26 cellular contexts compared by ENCODE assay signal in genomic region chr17:73302189-73302588, GRCh38. TPM values are rescaled to one million over a fixed set of nuclear protein-coding genes. Genes with fewer than 3 reads are reported as not detected.
DNase-seq lines count a peak whose midpoint lies in the region; TF ChIP-seq lines count a peak whose summit lies in the region.
"Had no signal": no experiment of that assay in that cellular context is flagged by ENCODE, and none has a peak within 500 bp of the region (broad histone marks: within the 10 kb centered on the region; RNA-seq: fewer than 3 reads in every experiment).

No MANE protein-coding gene starts in this region.

- DNase-seq in GM03348 (ENCODE audit: low spot score) (peak; percentile 69), SK-N-SH (no peak), fibroblast of gingiva (ENCODE audit: low read depth) (peak; percentile 74), sigmoid colon (no peak), middle frontal gyrus (ENCODE audit: extremely low spot score, low spot score) (no peak), NCI-H1105 treated with DMSO at 0.1 percent for 48 hours (lab: John Stamatoyannopoulos, UW) (no peak), nephron progenitor cell (no peak), retina (no peak)
- DNase-seq: activated CD4-positive, CD25-positive, alpha-beta regulatory T cell treated with anti-CD3 and anti-CD28 coated beads, Interleukin-2, amount 50 U/mL, for 72 hours; activated CD8-positive, alpha-beta T cell treated with anti-CD3 and anti-CD28 coated beads, Interleukin-2, amount 10 ng/mL, durations not matched to agents 7 days and 5 days; activated effector memory CD4-positive, alpha-beta T cell treated with Interleukin-2 at 50 U/mL for 16 hours; activated naive CD8-positive, alpha-beta T cell treated with anti-CD3 and anti-CD28 coated beads for 36 hours; activated T-cell treated with anti-CD3 and anti-CD28 coated beads for 4 hours; effector memory CD8-positive, alpha-beta T cell; kidney glomerular epithelial cell; MM.1S; NCI-H1436; psoas muscle; SHP77 treated with DMSO at 0.1 percent for 48 hours; T-cell had no signal

- WGBS in SK-N-SH (ENCODE audit: low lambda C conversion rate) = 42% methylated on average over 3 of the region's 3 CpGs
- 65 to 74% methylated on average over 3 of the region's 3 CpGs for WGBS in sigmoid colon, 2 donors

- H3K9me3 Mint-ChIP-seq in nephron progenitor cell = no peaks in the 10 kb centered on the region
- H3K9me3 Mint-ChIP-seq: activated naive CD8-positive, alpha-beta T cell treated with anti-CD3 and anti-CD28 coated beads for 36 hours; effector memory CD8-positive, alpha-beta T cell; T-cell had no signal

- peak overlapping the region; percentile 2 to 17; a peak in 3 of 4 replicates for H3K27ac ChIP-seq in SK-N-SH (ENCODE audit: low read depth in 2 of 2, low read length in 1 of 2)
- peak overlapping the region in 3 of 4 donors; percentile 80 to 100 (median 100) for H3K27ac ChIP-seq in sigmoid colon
- H3K27ac ChIP-seq: C4-2B, neutrophil, psoas muscle had no signal

- H3K4me3 Mint-ChIP-seq in nephron progenitor cell = no peak overlapping the region
- H3K4me3 Mint-ChIP-seq: activated CD8-positive, alpha-beta T cell treated with anti-CD3 and anti-CD28 coated beads, Interleukin-2, amount 10 ng/mL, durations not matched to agents 7 days and 5 days; activated naive CD8-positive, alpha-beta T cell treated with anti-CD3 and anti-CD28 coated beads for 36 hours; effector memory CD8-positive, alpha-beta T cell; T-cell had no signal

- TF ChIP-seq EP300 in SK-N-SH (IDR thresholded peaks at IDR 0.05; ENCODE audit: borderline replicate concordance in 1 of 2, low read depth in 1 of 2, low read length in 1 of 2) (peak in 1 of 2 experiments; percentile 86; a peak in 2 of 4 replicates), sigmoid colon (IDR thresholded peaks at IDR 0.05) (no peak)

- TF ChIP-seq CTCF in SK-N-SH (IDR thresholded peaks at IDR 0.05) (no peak), sigmoid colon (IDR thresholded peaks at IDR 0.05) (no peak), nephron progenitor cell (IDR thresholded peaks at IDR 0.05) (no peak)

- H2AFZ ChIP-seq in SK-N-SH (ENCODE audit: low read depth) = no peak overlapping the region

- no peaks in the 10 kb centered on the region for H3K9me2 ChIP-seq in SK-N-SH

- peaks cover 51% of the 10 kb centered on the region for H4K20me1 ChIP-seq in SK-N-SH (ENCODE audit: insufficient read depth)

- peaks cover 100% of the 10 kb centered on the region for H3K79me2 ChIP-seq in SK-N-SH (ENCODE audit: insufficient read depth)

- H3K36me3 Mint-ChIP-seq in nephron progenitor cell (ENCODE audit: low read depth) = peaks cover 27% of the 10 kb centered on the region
- H3K36me3 Mint-ChIP-seq: activated naive CD8-positive, alpha-beta T cell treated with anti-CD3 and anti-CD28 coated beads for 36 hours; T-cell had no signal

- H3K9me3 ChIP-seq in SK-N-SH (no peaks in the 10 kb centered on the region), sigmoid colon (no peaks in the 10 kb centered on the region)
- H3K9me3 ChIP-seq: neutrophil, psoas muscle had no signal

- peaks cover 45% of the 10 kb centered on the region for H3F3A ChIP-seq in SK-N-SH (replicated peaks; ENCODE audit: insufficient read depth)

- no peaks in the 10 kb centered on the region for H3K27me3 ChIP-seq in SK-N-SH (ENCODE audit: insufficient read depth)
- no peaks in the 10 kb centered on the region for H3K27me3 ChIP-seq in sigmoid colon
- H3K27me3 ChIP-seq: neutrophil had no signal

- CTCF ChIA-PET in SK-N-SH (lab: Yijun Ruan, JAX) = interaction anchor here (0.9 to 2.8 kb wide), 13 partner anchors 9 to 575 kb away, joined by 3 to 21 read pairs (median 4); no protein-coding TSS in a partner anchor

- H3K4me3 ChIP-seq in SK-N-SH (ENCODE audit: low read depth in 2 of 2, low read length in 1 of 2) = no peak overlapping the region
- H3K4me3 ChIP-seq in sigmoid colon = no peak overlapping the region
- H3K4me3 ChIP-seq: psoas muscle had no signal

- TF ChIP-seq RAD21 in SK-N-SH (IDR thresholded peaks at IDR 0.05; ENCODE audit: low read length) = no peak

- POLR2A ChIA-PET in SK-N-SH (lab: Yijun Ruan, JAX) = interaction anchor here (1.1 kb wide), 1 partner anchor 40 kb away, joined by 6 read pairs; no protein-coding TSS in a partner anchor

- intact Hi-C loops in sigmoid colon (cut with DNase I) = no loop called here

- H3K36me3 ChIP-seq in SK-N-SH (replicated peaks in 1 of 2; ENCODE audit: control insufficient read depth in 1 of 2, insufficient read depth in 2 of 2, low read length in 1 of 2) = peaks cover 0 to 4% of the 10 kb centered on the region in 2 experiments
- H3K36me3 ChIP-seq in sigmoid colon = no peaks in the 10 kb centered on the region
- H3K36me3 ChIP-seq: neutrophil had no signal

- H3K4me1 Mint-ChIP-seq in nephron progenitor cell = peaks cover 64% of the 10 kb centered on the region
- H3K4me1 Mint-ChIP-seq: activated naive CD8-positive, alpha-beta T cell treated with anti-CD3 and anti-CD28 coated beads for 36 hours had no signal

- H3K9ac ChIP-seq in SK-N-SH = no peak overlapping the region

- H3K27ac Mint-ChIP-seq in nephron progenitor cell = no peak overlapping the region
- H3K27ac Mint-ChIP-seq: activated CD8-positive, alpha-beta T cell treated with anti-CD3 and anti-CD28 coated beads, Interleukin-2, amount 10 ng/mL, durations not matched to agents 7 days and 5 days; activated naive CD8-positive, alpha-beta T cell treated with anti-CD3 and anti-CD28 coated beads for 36 hours; effector memory CD8-positive, alpha-beta T cell; T-cell had no signal

- H3K27me3 Mint-ChIP-seq in nephron progenitor cell (ENCODE audit: low read depth, poor library complexity) = no peaks in the 10 kb centered on the region

- H3K4me1 ChIP-seq in SK-N-SH (ENCODE audit: control insufficient read depth in 1 of 2, insufficient read depth in 2 of 2, low read depth in 1 of 2, low read length in 1 of 2) = peaks cover 65 to 77% of the 10 kb centered on the region in 2 experiments
- H3K4me1 ChIP-seq in sigmoid colon = peaks cover 0 to 96% (median 89%) of the 10 kb centered on the region in 4 donors

- no peak overlapping the region for H3K4me2 ChIP-seq in SK-N-SH

- TF ChIP-seq POLR2A in sigmoid colon (IDR thresholded peaks at IDR 0.05) = no peak

TF ChIP-seq in SK-N-SH, 30 proteins besides CTCF, POLR2A, EP300 and RAD21 (continues in another document):
- TF ChIP-seq EZH2phosphoT487 (IDR thresholded peaks at IDR 0.05; ENCODE audit: borderline replicate concordance, low read depth) = no peak
- peak; percentile 92 for TF ChIP-seq TCF12 (IDR thresholded peaks at IDR 0.05)
- 0 out of 2 replicates have a peak, but pooled peaks have one; percentile 25 for TF ChIP-seq SIN3A (IDR thresholded peaks at IDR 0.05; ENCODE audit: borderline replicate concordance, low read depth, low read length)
- no peak for TF ChIP-seq GATA2 (CRISPR knock-in tag; IDR thresholded peaks at IDR 0.05)
- TF ChIP-seq RXRA (IDR thresholded peaks at IDR 0.05; ENCODE audit: borderline replicate concordance, low read depth) = no peak
- TF ChIP-seq RCOR1 (IDR thresholded peaks at IDR 0.05; ENCODE audit: low read length) = peak; percentile 92
- no peak for TF ChIP-seq IRF3 (IDR thresholded peaks at IDR 0.05; ENCODE audit: low read depth, low read length)
- TF ChIP-seq, protein P1, sequence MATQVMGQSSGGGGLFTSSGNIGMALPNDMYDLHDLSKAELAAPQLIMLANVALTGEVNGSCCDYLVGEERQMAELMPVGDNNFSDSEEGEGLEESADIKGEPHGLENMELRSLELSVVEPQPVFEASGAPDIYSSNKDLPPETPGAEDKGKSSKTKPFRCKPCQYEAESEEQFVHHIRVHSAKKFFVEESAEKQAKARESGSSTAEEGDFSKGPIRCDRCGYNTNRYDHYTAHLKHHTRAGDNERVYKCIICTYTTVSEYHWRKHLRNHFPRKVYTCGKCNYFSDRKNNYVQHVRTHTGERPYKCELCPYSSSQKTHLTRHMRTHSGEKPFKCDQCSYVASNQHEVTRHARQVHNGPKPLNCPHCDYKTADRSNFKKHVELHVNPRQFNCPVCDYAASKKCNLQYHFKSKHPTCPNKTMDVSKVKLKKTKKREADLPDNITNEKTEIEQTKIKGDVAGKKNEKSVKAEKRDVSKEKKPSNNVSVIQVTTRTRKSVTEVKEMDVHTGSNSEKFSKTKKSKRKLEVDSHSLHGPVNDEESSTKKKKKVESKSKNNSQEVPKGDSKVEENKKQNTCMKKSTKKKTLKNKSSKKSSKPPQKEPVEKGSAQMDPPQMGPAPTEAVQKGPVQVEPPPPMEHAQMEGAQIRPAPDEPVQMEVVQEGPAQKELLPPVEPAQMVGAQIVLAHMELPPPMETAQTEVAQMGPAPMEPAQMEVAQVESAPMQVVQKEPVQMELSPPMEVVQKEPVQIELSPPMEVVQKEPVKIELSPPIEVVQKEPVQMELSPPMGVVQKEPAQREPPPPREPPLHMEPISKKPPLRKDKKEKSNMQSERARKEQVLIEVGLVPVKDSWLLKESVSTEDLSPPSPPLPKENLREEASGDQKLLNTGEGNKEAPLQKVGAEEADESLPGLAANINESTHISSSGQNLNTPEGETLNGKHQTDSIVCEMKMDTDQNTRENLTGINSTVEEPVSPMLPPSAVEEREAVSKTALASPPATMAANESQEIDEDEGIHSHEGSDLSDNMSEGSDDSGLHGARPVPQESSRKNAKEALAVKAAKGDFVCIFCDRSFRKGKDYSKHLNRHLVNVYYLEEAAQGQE (IDR thresholded peaks at IDR 0.05; ENCODE audit: low read depth, low read length) = no peak
- no peak for TF ChIP-seq MEF2A (IDR thresholded peaks at IDR 0.05; ENCODE audit: borderline replicate concordance, low read depth)
- TF ChIP-seq RFX5 (IDR thresholded peaks at IDR 0.05; ENCODE audit: low read length) = no peak
- TF ChIP-seq FOXJ3 (CRISPR knock-in tag; IDR thresholded peaks at IDR 0.05) = no peak

RNA-seq across cellular contexts. Expression of gene CDC42EP4, which starts 9.6 kb away (rescaled TPM):
- polyA plus RNA-seq in SK-N-SH (2012; rRNA removed) (23.7 and 28.3 TPM in 2 replicates), sigmoid colon (10 to 100 TPM; 44.0 to 57.3 (median 46.2) TPM)
- 16.3 and 24.6 TPM in 2 replicates for polyA plus RNA-seq in SK-N-SH (2012; cell fraction: cytosol; rRNA removed)
- polyA plus RNA-seq in SK-N-SH (2012; cell fraction: nucleus; rRNA removed) = 15.8 and 17.1 TPM in 2 replicates
- 10 to 100 TPM; 68.1 to 87.6 (median 76.0) TPM for total RNA-seq in sigmoid colon
- total RNA-seq: OCI-LY7 had no signal

RNA-seq across cellular contexts. Expression of gene CPSF4L, which starts 40.5 kb away (rescaled TPM):
- 0.10 TPM in 1 of 2 replicates, not detected in the other for polyA plus RNA-seq in SK-N-SH (2012; rRNA removed)
- polyA plus RNA-seq in SK-N-SH (2012; cell fraction: cytosol; rRNA removed) = not detected in 2 replicates
- not detected in 2 replicates for polyA plus RNA-seq in SK-N-SH (2012; cell fraction: nucleus; rRNA removed)
- not detected for total RNA-seq in sigmoid colon
- not detected for polyA plus RNA-seq in sigmoid colon
- total RNA-seq: activated CD8-positive, alpha-beta T cell treated with anti-CD3 and anti-CD28 coated beads, Interleukin-2, amount 10 ng/mL, durations not matched to agents 7 days and 5 days; activated naive CD8-positive, alpha-beta T cell treated with anti-CD3 and anti-CD28 coated beads for 36 hours; esophagus mucosa; lung microvascular endothelial cell; OCI-LY7; psoas muscle; skeletal muscle tissue; T-cell had no signal
- polyA plus RNA-seq: psoas muscle had no signal

Comparison
In these comparisons a context has a peak if more than half of its experiments do, and no peak if none do; other contexts are left out.
1. DNase-seq: peak in GM03348 (single experiment) and fibroblast of gingiva (single experiment); none in SK-N-SH (single experiment), sigmoid colon (single experiment), middle frontal gyrus (single experiment), NCI-H1105 treated with DMSO at 0.1 percent for 48 hours (single experiment), nephron progenitor cell (single experiment) and retina (single experiment).